In the genomic region with DNA sequence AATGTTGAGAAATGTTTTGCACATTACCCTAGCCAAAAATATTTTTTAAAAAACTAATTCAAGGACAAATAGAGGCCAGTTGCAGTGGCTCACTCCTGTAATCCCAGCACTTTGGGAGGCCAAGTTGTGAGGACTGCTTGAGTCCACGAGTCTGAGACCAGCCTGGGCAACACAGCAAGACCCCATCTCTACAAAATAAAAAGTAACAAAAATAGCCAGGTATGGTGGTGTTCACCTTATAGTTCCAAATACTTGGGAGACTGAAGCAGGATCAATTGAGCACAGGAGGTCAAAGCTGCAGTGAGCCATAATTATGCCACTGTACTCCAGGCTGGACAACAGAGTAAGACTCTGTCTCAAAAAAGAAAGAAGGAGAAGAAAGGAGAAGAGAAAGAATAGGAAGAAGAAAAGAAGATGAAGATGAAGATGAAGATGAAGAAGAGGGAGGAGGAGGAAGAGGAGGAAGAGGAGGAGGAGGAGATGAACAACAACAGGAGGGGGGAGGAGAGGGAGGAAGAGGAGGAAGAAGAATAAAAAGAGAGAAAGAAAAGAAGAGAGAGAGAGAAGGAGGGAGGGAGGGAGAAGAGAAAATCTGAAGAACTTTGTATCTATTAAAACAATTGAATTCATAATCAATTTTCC, we compare ENCODE assay signal across 10 cellular contexts.
"Had no signal": no experiment of that assay in that cellular context is flagged by ENCODE, and none has a peak within 500 bp of the region (broad histone marks: within the 10 kb centered on the region; RNA-seq: fewer than 3 reads in every experiment).

No MANE protein-coding gene starts in this region.

- H2AFZ ChIP-seq: GM23248 had no signal

- H3K4me2 ChIP-seq: KMS-11 had no signal

- H3K27ac ChIP-seq: GM23248, HL-60, KMS-11 had no signal

- ATAC-seq: HCT116 had no signal

- H3K4me3 ChIP-seq: GM23248, HAP-1 had no signal

- DNase-seq: GM23248, GOT3, H7, IMR-90, Karpas-422, KBM-7 had no signal

- H3K9ac ChIP-seq: GM23248, KMS-11 had no signal

- H3K9me3 ChIP-seq: HAP-1 had no signal

- H3K36me3 ChIP-seq: HAP-1 had no signal
